In the genomic region with DNA sequence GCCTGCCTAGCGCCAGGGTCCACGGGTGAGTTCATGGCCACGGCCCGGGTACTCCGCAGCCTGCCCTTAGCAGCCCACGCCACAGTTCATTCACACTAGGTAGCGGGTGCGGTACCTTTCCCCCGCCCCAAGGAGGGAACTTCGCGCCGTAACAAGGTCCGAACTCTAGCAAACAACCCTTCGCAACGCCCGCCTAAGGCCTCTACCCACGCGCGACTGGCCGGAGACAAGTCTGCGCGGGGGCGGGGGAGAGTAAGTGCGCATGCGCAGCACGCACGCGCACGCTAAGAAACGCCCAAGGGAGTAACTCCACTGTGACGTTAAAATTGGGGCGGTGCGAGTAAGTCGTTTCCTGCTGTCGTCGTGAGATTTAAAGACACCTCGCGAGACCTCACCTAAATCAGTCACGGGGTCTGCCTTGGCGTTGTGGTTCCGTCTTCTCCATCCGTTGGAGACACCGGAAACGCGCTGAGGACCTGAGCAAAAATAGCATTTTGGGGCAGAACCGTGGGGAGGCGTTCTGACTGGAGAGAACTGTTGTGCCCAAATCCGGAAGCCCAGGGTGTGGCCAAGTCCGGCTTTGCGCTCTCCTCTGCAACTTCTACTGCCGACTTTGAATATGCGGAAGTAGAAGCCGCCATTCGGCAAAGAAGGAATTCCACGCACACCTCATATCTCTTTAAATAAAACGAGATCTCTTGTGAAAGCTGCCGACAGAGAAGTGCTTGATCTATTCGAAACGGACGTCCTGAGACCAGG, we compare ENCODE assay signal across 8 cellular contexts. TPM values are rescaled to one million over a fixed set of nuclear protein-coding genes. Genes with fewer than 3 reads are reported as not detected.
A peak's percentile ranks its signal among the peaks of the same experiment; 100 is the strongest.
DNase-seq lines count a peak whose midpoint lies in the region; ATAC-seq and TF ChIP-seq lines count a peak whose summit lies in the region.

A gene with protein sequence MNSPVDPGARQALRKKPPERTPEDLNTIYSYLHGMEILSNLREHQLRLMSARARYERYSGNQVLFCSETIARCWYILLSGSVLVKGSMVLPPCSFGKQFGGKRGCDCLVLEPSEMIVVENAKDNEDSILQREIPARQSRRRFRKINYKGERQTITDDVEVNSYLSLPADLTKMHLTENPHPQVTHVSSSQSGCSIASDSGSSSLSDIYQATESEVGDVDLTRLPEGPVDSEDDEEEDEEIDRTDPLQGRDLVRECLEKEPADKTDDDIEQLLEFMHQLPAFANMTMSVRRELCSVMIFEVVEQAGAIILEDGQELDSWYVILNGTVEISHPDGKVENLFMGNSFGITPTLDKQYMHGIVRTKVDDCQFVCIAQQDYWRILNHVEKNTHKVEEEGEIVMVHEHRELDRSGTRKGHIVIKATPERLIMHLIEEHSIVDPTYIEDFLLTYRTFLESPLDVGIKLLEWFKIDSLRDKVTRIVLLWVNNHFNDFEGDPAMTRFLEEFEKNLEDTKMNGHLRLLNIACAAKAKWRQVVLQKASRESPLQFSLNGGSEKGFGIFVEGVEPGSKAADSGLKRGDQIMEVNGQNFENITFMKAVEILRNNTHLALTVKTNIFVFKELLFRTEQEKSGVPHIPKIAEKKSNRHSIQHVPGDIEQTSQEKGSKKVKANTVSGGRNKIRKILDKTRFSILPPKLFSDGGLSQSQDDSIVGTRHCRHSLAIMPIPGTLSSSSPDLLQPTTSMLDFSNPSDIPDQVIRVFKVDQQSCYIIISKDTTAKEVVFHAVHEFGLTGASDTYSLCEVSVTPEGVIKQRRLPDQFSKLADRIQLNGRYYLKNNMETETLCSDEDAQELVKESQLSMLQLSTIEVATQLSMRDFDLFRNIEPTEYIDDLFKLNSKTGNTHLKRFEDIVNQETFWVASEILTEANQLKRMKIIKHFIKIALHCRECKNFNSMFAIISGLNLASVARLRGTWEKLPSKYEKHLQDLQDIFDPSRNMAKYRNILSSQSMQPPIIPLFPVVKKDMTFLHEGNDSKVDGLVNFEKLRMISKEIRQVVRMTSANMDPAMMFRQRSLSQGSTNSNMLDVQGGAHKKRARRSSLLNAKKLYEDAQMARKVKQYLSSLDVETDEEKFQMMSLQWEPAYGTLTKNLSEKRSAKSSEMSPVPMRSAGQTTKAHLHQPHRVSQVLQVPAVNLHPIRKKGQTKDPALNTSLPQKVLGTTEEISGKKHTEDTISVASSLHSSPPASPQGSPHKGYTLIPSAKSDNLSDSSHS (N-terminal part only) (minus strand): TSS at position 234 of the 759 bp plus-strand sequence. CDS start 199 bp downstream, at position 35.

- TF ChIP-seq POLR2A in prostate gland (IDR thresholded peaks at IDR 0.05), result peak; percentile 88

- 2% methylated on average over 38 of the region's 60 CpGs for WGBS in prostate gland
- under 1% methylated on average over 60 of the region's 60 CpGs for WGBS in urinary bladder

- H3K36me3 ChIP-seq in prostate gland (no peaks in the 10 kb centered on the region), urinary bladder (ENCODE audit: insufficient read depth) (no peaks in the 10 kb centered on the region)

- H3K4me1 ChIP-seq in prostate gland (replicated peaks), result peaks cover 3% of the 10 kb centered on the region
- no peaks in the 10 kb centered on the region for H3K4me1 ChIP-seq in urinary bladder (ENCODE audit: insufficient read depth)

- no peaks in the 10 kb centered on the region for H3K27me3 ChIP-seq in prostate gland (replicated peaks; ENCODE audit: insufficient read depth)

- no peaks in the 10 kb centered on the region for H3K9me3 ChIP-seq in prostate gland

- DNase-seq in NCI-H187 (lab: John Stamatoyannopoulos, UW) (peak; percentile 90 to 93), T-helper 2 cell (peak; percentile 83 to 100 (median 95)), left ventricle myocardium superior (peak; percentile 98), prostate gland (ENCODE audit: low spot score) (peak; percentile 99)

- intact Hi-C loops in left ventricle myocardium superior (cut with micrococcal nuclease) (loop anchor here (10.0 kb wide), 1 partner anchor 160 kb away; a partner anchor contains a TSS), prostate gland (cut with DNase I) (loop anchor here (1.0 to 10.0 kb wide), 3 partner anchors 37 to 630 kb away; a partner anchor contains a TSS)

- H3K4me3 ChIP-seq in prostate gland, result peak within 1 kb of the TSS; percentile 60 to 74
- peak within 1 kb of the TSS; percentile 60 for H3K4me3 ChIP-seq in urinary bladder (ENCODE audit: low read depth, low read length)

- TF ChIP-seq CTCF in prostate gland (IDR thresholded peaks at IDR 0.05), result peak in 2 of 4 experiments; percentile 9 to 42

- H3K27ac ChIP-seq in angular gyrus (ENCODE audit: low read depth, low read length) (peak within 1 kb of the TSS; percentile 97), prostate gland (peak within 1 kb of the TSS; percentile 97 to 98), urinary bladder (ENCODE audit: low read depth) (peak within 1 kb of the TSS; percentile 95)

- peak; percentile 90 for ATAC-seq in GM18498 (IDR thresholded peaks at IDR 0.05; ENCODE audit: unreplicated experiment)
- peak; percentile 88 for ATAC-seq in HG02938 (IDR thresholded peaks at IDR 0.05; ENCODE audit: unreplicated experiment)
- ATAC-seq in left ventricle myocardium superior, result peak; percentile 97

RNA-seq across cellular contexts. Expression of the gene that starts here (rescaled TPM):
- total RNA-seq in left ventricle myocardium superior, result 7.8 TPM
- total RNA-seq in prostate gland, result 10 to 100 TPM; 15.5 to 43.0 TPM
- total RNA-seq in urinary bladder, result 58.8 TPM
- polyA plus RNA-seq in urinary bladder, result 6.1 TPM

Comparison
In these comparisons a context has a peak if more than half of its experiments do, and no peak if none do; other contexts are left out.
1. Peak in every context shown above with its lines: DNase-seq, ATAC-seq, H3K4me3 ChIP-seq and H3K27ac ChIP-seq.